Comparison of ENCODE assay signal across 20 cellular contexts in genomic region chr17:56630202-56630601, GRCh38. TPM values are rescaled to one million over a fixed set of nuclear protein-coding genes. Genes with fewer than 3 reads are reported as not detected.
DNase-seq lines count a peak whose midpoint lies in the region; ATAC-seq and TF ChIP-seq lines count a peak whose summit lies in the region.
"Had no signal": no experiment of that assay in that cellular context is flagged by ENCODE, and none has a peak within 500 bp of the region (broad histone marks: within the 10 kb centered on the region; RNA-seq: fewer than 3 reads in every experiment).

No MANE protein-coding gene starts in this region.

- H3K4me1 Mint-ChIP-seq in CD4-positive, alpha-beta T cell (ENCODE audit: low read depth): peaks cover 9% of the 10 kb centered on the region
- peaks cover 17% of the 10 kb centered on the region for H3K4me1 Mint-ChIP-seq in HFFc6 (ENCODE audit: low read depth)
- peaks cover 3% of the 10 kb centered on the region for H3K4me1 Mint-ChIP-seq in neural progenitor cell

- POLR2A ChIA-PET in CD4-positive, alpha-beta T cell (lab: Charles Lee): interaction anchor here (1.2 to 2.9 kb wide), 6 partner anchors 8 to 37 kb away, joined by 3 to 29 read pairs (median 8); partner anchors contain the start of gene NOG

- H3K4me3 Mint-ChIP-seq in CD4-positive, alpha-beta T cell: no peak overlapping the region
- no peak overlapping the region; the same call in 1 of the 2 replicates for H3K4me3 Mint-ChIP-seq in HFFc6
- no peak overlapping the region for H3K4me3 Mint-ChIP-seq in neural progenitor cell
- H3K4me3 Mint-ChIP-seq: GM23338, H9 had no signal

- intact Hi-C loops in CD4-positive, alpha-beta T cell (cut with DNase I, micrococcal nuclease): no loop called here

- no peaks in the 10 kb centered on the region for H3K4me1 ChIP-seq in neural progenitor cell

- H3K27me3 ChIP-seq in CD4-positive, alpha-beta T cell (ENCODE audit: control insufficient read depth, insufficient read depth, low read length): no peaks in the 10 kb centered on the region
- H3K27me3 ChIP-seq in neural progenitor cell: no peaks in the 10 kb centered on the region

- TF ChIP-seq CTCF in CD4-positive, alpha-beta T cell (IDR thresholded peaks at IDR 0.05): peak; percentile 20
- 0 out of 2 replicates have a peak, but pooled peaks have one; percentile 38 for TF ChIP-seq CTCF in HFFc6 (IDR thresholded peaks at IDR 0.05)
- peak; percentile 37 for TF ChIP-seq CTCF in VCaP (conservative IDR thresholded peaks at IDR 0.05)
- TF ChIP-seq CTCF in neural progenitor cell (IDR thresholded peaks at IDR 0.05): no peak

- CTCF ChIA-PET in CD4-positive, alpha-beta T cell (lab: Charles Lee): interaction anchor here (0.8 to 1.1 kb wide), 3 partner anchors 23 to 37 kb away, joined by 3 to 4 read pairs (median 3); partner anchors contain the start of gene NOG

- no peaks in the 10 kb centered on the region for H3K36me3 ChIP-seq in neural progenitor cell

- no peak overlapping the region for H3K27ac Mint-ChIP-seq in CD4-positive, alpha-beta T cell
- no peak overlapping the region for H3K27ac Mint-ChIP-seq in HFFc6
- H3K27ac Mint-ChIP-seq in neural progenitor cell: no peak overlapping the region
- H3K27ac Mint-ChIP-seq: GM23338, H9 had no signal

- H3K27me3 Mint-ChIP-seq in CD4-positive, alpha-beta T cell: peaks cover 4% of the 10 kb centered on the region
- H3K27me3 Mint-ChIP-seq in HFFc6 (ENCODE audit: insufficient read depth): peaks cover 9% of the 10 kb centered on the region
- peaks cover 4% of the 10 kb centered on the region for H3K27me3 Mint-ChIP-seq in neural progenitor cell (ENCODE audit: insufficient read depth, low read depth)
- H3K27me3 Mint-ChIP-seq: CD4-positive, CD25-positive, alpha-beta regulatory T cell had no signal

- H4K20me1 ChIP-seq in neural progenitor cell (ENCODE audit: low read depth): no peaks in the 10 kb centered on the region

- no peak overlapping the region for H3K27ac ChIP-seq in CD4-positive, alpha-beta T cell (ENCODE audit: low read depth, low read length)
- H3K27ac ChIP-seq in VCaP (no peak overlapping the region; the same call in 1 of the 2 replicates), neural progenitor cell (no peak overlapping the region)
- H3K27ac ChIP-seq: HL-60, RWPE1, SK-N-MC had no signal

- no peaks in the 10 kb centered on the region for H3K79me2 ChIP-seq in neural progenitor cell (ENCODE audit: low read depth)

- peak overlapping the region; percentile 91 for H2AFZ ChIP-seq in neural progenitor cell (replicated peaks)
- H2AFZ ChIP-seq: GM23338 had no signal

- H3K9me3 Mint-ChIP-seq in CD4-positive, alpha-beta T cell: no peaks in the 10 kb centered on the region
- H3K9me3 Mint-ChIP-seq in HFFc6: no peaks in the 10 kb centered on the region
- no peaks in the 10 kb centered on the region for H3K9me3 Mint-ChIP-seq in neural progenitor cell
- H3K9me3 Mint-ChIP-seq: GM23338, H9 had no signal

- no peak overlapping the region for H3K9ac ChIP-seq in neural progenitor cell

- no peaks in the 10 kb centered on the region for H3K9me3 ChIP-seq in CD4-positive, alpha-beta T cell (ENCODE audit: control insufficient read depth, low read length)
- H3K9me3 ChIP-seq in neural progenitor cell (ENCODE audit: low read depth): no peaks in the 10 kb centered on the region

- ATAC-seq in CD4-positive, alpha-beta T cell (ENCODE audit: poor library complexity): no peak
- no peak for ATAC-seq in HG02759 (IDR thresholded peaks at IDR 0.05; ENCODE audit: unreplicated experiment)

- no peak overlapping the region for H3K4me2 ChIP-seq in neural progenitor cell
- H3K4me2 ChIP-seq: GM23338 had no signal

- DNase-seq in CD4-positive, alpha-beta T cell: no peak
- no peak for DNase-seq in HFFc6
- DNase-seq in neural progenitor cell (ENCODE audit: low spot score): no peak
- DNase-seq in NCI-H146 treated with DMSO at 0.1 percent for 48 hours (lab: John Stamatoyannopoulos, UW; ENCODE audit: unreplicated experiment): no peak
- no peak for DNase-seq in SHP77 treated with DMSO at 0.1 percent for 48 hours (lab: John Stamatoyannopoulos, UW)
- DNase-seq in hepatic stellate cell (ENCODE audit: low spot score): no peak
- DNase-seq: NCI-H1105; NCI-H146; NCI-H2029; NCI-H446 treated with DMSO at 0.1 percent for 48 hours; NK-92 treated with Interleukin-12 subunit alpha and Interleukin-12 subunit beta, amount 100 ng/mL, for 24 hours; SIG-M5 had no signal

- no peaks in the 10 kb centered on the region for H3K36me3 Mint-ChIP-seq in CD4-positive, alpha-beta T cell (ENCODE audit: low read depth)
- H3K36me3 Mint-ChIP-seq in HFFc6 (ENCODE audit: low read depth) (no peaks in the 10 kb centered on the region), neural progenitor cell (no peaks in the 10 kb centered on the region)
- H3K36me3 Mint-ChIP-seq: CD4-positive, CD25-positive, alpha-beta regulatory T cell had no signal

- H3F3A ChIP-seq in neural progenitor cell (ENCODE audit: low read depth): no peaks in the 10 kb centered on the region

- H3K4me3 ChIP-seq in neural progenitor cell: no peak overlapping the region
- H3K4me3 ChIP-seq: GM23338, SK-N-MC had no signal

RNA-seq across cellular contexts. Expression of gene NOG, which starts 36.7 kb away (rescaled TPM):
- 10 to 100 TPM; 12.5 to 12.7 TPM for total RNA-seq in CD4-positive, alpha-beta T cell
- 10 to 100 TPM; 18.3 to 21.2 (median 19.4) TPM for total RNA-seq in HFFc6 (2021; fragmentation: NEBNext Ultra II Directional; extraction: Animal tissue kit (Norgen Biotek cat#: 25700))
- total RNA-seq in neural progenitor cell (ENCODE audit: low replicate concordance): 0.34 and 2.4 TPM in 2 replicates
- total RNA-seq: H9 had no signal
